ENCODE assay signal across 9 cellular contexts in the genomic region with DNA sequence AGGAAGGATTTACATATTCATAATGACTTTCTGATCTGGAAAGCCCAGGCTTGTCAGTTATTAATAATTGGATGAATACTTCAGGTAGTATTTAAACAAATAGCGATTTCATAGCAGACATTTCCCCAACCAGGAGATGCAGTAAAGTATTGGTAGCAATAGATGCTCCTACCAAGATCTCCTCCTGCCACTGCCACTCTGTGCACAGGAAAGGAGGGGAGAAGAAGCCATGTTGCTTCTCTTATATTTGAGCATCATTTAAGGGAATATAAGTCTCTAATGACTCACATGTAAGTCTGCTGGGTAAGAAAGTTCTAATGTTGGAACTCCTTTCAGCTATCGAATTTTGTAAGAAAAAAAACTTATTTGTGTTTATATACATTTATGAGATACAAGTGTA. TPM values are rescaled to one million over a fixed set of nuclear protein-coding genes. Genes with fewer than 3 reads are reported as not detected.
A peak's percentile ranks its signal among the peaks of the same experiment; 100 is the strongest.
DNase-seq lines count a peak whose midpoint lies in the region; ATAC-seq, FAIRE-seq and TF ChIP-seq lines count a peak whose summit lies in the region.
"Had no signal": no experiment of that assay in that cellular context is flagged by ENCODE, and none has a peak within 500 bp of the region (broad histone marks: within the 10 kb centered on the region; RNA-seq: fewer than 3 reads in every experiment).

No MANE protein-coding gene starts in this region.

- H3K9me3 Mint-ChIP-seq in T-cell = no peaks in the 10 kb centered on the region
- no peaks in the 10 kb centered on the region for H3K9me3 Mint-ChIP-seq in stimulated activated memory B cell treated with anti-CD40 and anti-IgM and Interleukin-4, amounts not matched to agents 10 μg/mL and 1 μg/mL and 100 μg/mL, for 72 hours

- peaks cover 40 to 64% (median 45%) of the 10 kb centered on the region in 3 donors for H3K4me1 Mint-ChIP-seq in T-cell
- peaks cover 63% of the 10 kb centered on the region for H3K4me1 Mint-ChIP-seq in stimulated activated memory B cell treated with anti-CD40 and anti-IgM and Interleukin-4, amounts not matched to agents 10 μg/mL and 1 μg/mL and 100 μg/mL, for 72 hours

- DNase-seq in GM23248 = no peak
- DNase-seq in T-cell = peak in 1 of 34 experiments; percentile 6
- DNase-seq in fibroblast of the aortic adventitia (ENCODE audit: low read depth) = no peak
- no peak for DNase-seq in D721Med (ENCODE audit: insufficient read length, low spot score)
- DNase-seq in putamen (ENCODE audit: low spot score) = no peak
- no peak for DNase-seq in NCI-H1092 (lab: John Stamatoyannopoulos, UW)
- DNase-seq in dermis blood vessel endothelial cell = no peak
- DNase-seq: NCI-H2107 had no signal

- peak overlapping the region; percentile 98 for H3K27ac ChIP-seq in GM23248

- peak overlapping the region; percentile 97 for H3K9ac ChIP-seq in GM23248

- peak overlapping the region; percentile 77 for H2AFZ ChIP-seq in GM23248

- no peaks in the 10 kb centered on the region for H3K9me3 ChIP-seq in GM23248 (ENCODE audit: low read depth)

- H4K20me1 ChIP-seq in GM23248 (ENCODE audit: insufficient read depth) = no peaks in the 10 kb centered on the region

- CTCF ChIA-PET in T-cell (lab: Charles Lee) = interaction anchor here in 1 of 2 donors (0.6 to 3.5 kb wide), 3 partner anchors 11 to 278 kb away, joined by 3 to 22 read pairs (median 4); no protein-coding TSS in a partner anchor

- peak in 3 of 4 experiments; percentile 8 to 17 (median 15) for ATAC-seq in T-cell (replicated peaks in 1 of 4)
- no peak for ATAC-seq in stimulated activated memory B cell treated with anti-CD40 and anti-IgM and Interleukin-4, amounts not matched to agents 10 μg/mL and 1 μg/mL and 100 μg/mL, for 72 hours

- H3F3A ChIP-seq in GM23248 (ENCODE audit: insufficient read depth) = peaks cover 34% of the 10 kb centered on the region

- H3K4me3 ChIP-seq in GM23248 = peak overlapping the region; percentile 94
- peak overlapping the region; percentile 79 for H3K4me3 ChIP-seq in fibroblast of the aortic adventitia (ENCODE audit: low read depth, low read length)

- peaks cover under 1% of the 10 kb centered on the region; the same call in 1 of the 2 replicates for H3K36me3 ChIP-seq in GM23248 (ENCODE audit: low read depth)

- H3K4me2 ChIP-seq in GM23248 (ENCODE audit: unreplicated experiment) = peak overlapping the region; percentile 91

- peak overlapping the region; percentile 91 to 93 (median 92) for H3K4me3 Mint-ChIP-seq in T-cell
- H3K4me3 Mint-ChIP-seq in stimulated activated memory B cell treated with anti-CD40 and anti-IgM and Interleukin-4, amounts not matched to agents 10 μg/mL and 1 μg/mL and 100 μg/mL, for 72 hours = peak overlapping the region; percentile 91

- no peaks in the 10 kb centered on the region for H3K27me3 Mint-ChIP-seq in T-cell
- H3K27me3 Mint-ChIP-seq in stimulated activated memory B cell treated with anti-CD40 and anti-IgM and Interleukin-4, amounts not matched to agents 10 μg/mL and 1 μg/mL and 100 μg/mL, for 72 hours = no peaks in the 10 kb centered on the region

- peak overlapping the region; percentile 93 to 95 for H3K27ac Mint-ChIP-seq in T-cell
- H3K27ac Mint-ChIP-seq in stimulated activated memory B cell treated with anti-CD40 and anti-IgM and Interleukin-4, amounts not matched to agents 10 μg/mL and 1 μg/mL and 100 μg/mL, for 72 hours = peak overlapping the region; percentile 76

- POLR2A ChIA-PET in T-cell (lab: Charles Lee) = interaction anchor here in 1 of 2 donors (0.9 to 1.7 kb wide), 3 partner anchors 11 to 100 kb away, joined by 3 to 7 read pairs (median 3); no protein-coding TSS in a partner anchor

- H3K36me3 Mint-ChIP-seq in T-cell = peaks cover 22% of the 10 kb centered on the region
- peaks cover 36% of the 10 kb centered on the region for H3K36me3 Mint-ChIP-seq in stimulated activated memory B cell treated with anti-CD40 and anti-IgM and Interleukin-4, amounts not matched to agents 10 μg/mL and 1 μg/mL and 100 μg/mL, for 72 hours

- peaks cover 43% of the 10 kb centered on the region for H3K4me1 ChIP-seq in GM23248 (ENCODE audit: insufficient read depth)

- FAIRE-seq in D721Med (lab: Jason Lieb, UNC) = no peak

- no peak for TF ChIP-seq CTCF in fibroblast of the aortic adventitia (IDR thresholded peaks at IDR 0.05; ENCODE audit: insufficient read depth, low read length)
- TF ChIP-seq CTCF in D721Med (IDR thresholded peaks at IDR 0.05; ENCODE audit: insufficient read depth, missing control alignments) = no peak

- H3K79me2 ChIP-seq in GM23248 (ENCODE audit: insufficient read depth) = peaks cover 43% of the 10 kb centered on the region

- no peaks in the 10 kb centered on the region for H3K27me3 ChIP-seq in GM23248 (replicated peaks; ENCODE audit: insufficient read depth)

- 43 to 48% methylated on average over 2 of the region's 2 CpGs for WGBS in GM23248 (ENCODE audit: low coverage in 1 of 2, low lambda C conversion rate in 2 of 2, missing lambda C conversion rate in 2 of 2), 2 experiments

- H3K9me2 ChIP-seq in GM23248 (ENCODE audit: insufficient read depth) = no peaks in the 10 kb centered on the region

- in situ Hi-C loops in GM23248 (cut with MboI) = no loop called here

RNA-seq across cellular contexts. Expression of gene IFI16, which starts 0.4 kb away (rescaled TPM):
- 36.4 and 45.5 TPM in 2 replicates for total RNA-seq in GM23248 (2014; rRNA removed; shearing (Covaris generic))
- polyA plus RNA-seq in GM23248 (2016; fragmentation: Nextera tagmentation; extraction: Ambion mirVana) = 88.1 and 88.9 TPM in 2 replicates
- total RNA-seq in T-cell = 100 to 1,000 TPM in 3 of 5 donors, 10 to 100 TPM in 2; 78.7 to 123 (median 106) TPM
- 202 and 358 TPM in 2 replicates for total RNA-seq in fibroblast of the aortic adventitia (ENCODE audit: low replicate concordance)
- total RNA-seq in dermis blood vessel endothelial cell = 101 and 103 TPM in 2 replicates
